Comparison of ENCODE assay signal across 15 cellular contexts in the genomic region with DNA sequence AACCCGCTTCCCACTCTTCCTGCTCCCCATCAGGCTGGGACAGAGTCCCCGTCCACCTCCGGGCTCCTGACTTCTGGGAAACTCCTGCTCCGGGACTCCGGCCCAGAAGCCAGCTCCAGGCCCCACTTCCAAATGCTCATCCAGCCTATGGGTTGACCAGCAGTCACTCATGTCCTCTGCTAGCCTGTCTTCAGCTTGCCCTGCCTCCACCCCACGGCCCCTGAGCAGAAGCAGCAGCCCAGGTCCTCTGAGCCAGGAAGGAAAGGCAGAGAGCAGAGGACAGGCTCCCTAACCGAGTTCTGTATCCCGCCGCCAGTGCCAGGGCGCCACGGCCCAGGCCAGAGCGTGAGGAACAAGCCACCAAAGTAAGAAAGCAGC.
A peak's percentile ranks its signal among the peaks of the same experiment; 100 is the strongest.
DNase-seq lines count a peak whose midpoint lies in the region; ATAC-seq and TF ChIP-seq lines count a peak whose summit lies in the region.
"Had no signal": no experiment of that assay in that cellular context is flagged by ENCODE, and none has a peak within 500 bp of the region (broad histone marks: within the 10 kb centered on the region; RNA-seq: fewer than 3 reads in every experiment).

No MANE protein-coding gene starts in this region.

- 100% methylated on average over 1 of the region's 12 CpGs for WGBS in right lobe of liver (ENCODE audit: insufficient coverage, low coverage, low lambda C conversion rate, missing lambda C conversion rate)
- WGBS in neuronal stem cell (ENCODE audit: extremely low coverage in 2 of 2, insufficient read length in 2 of 2, insufficient replicate concordance in 1 of 2), 2 donors = no CpG with 5 or more reads among the region's 12 CpGs

- peak overlapping the region; percentile 88 for H3K18ac ChIP-seq in neuronal stem cell (ENCODE audit: low read length)

- peaks cover 0 to 14% (median 2%) of the 10 kb centered on the region in 4 donors for H3K4me1 ChIP-seq in right lobe of liver
- H3K4me1 ChIP-seq in neuronal stem cell (ENCODE audit: control insufficient read depth in 2 of 2, insufficient read depth in 1 of 2, low read depth in 1 of 2, low read length in 2 of 2) = peaks cover 0 to 7% of the 10 kb centered on the region in 2 donors

- peak overlapping the region; percentile 4 to 6 for H3K27ac Mint-ChIP-seq in natural killer cell treated with Interleukin-12 subunit alpha and Interleukin-12 subunit beta and Interleukin-15 and Interleukin-18, amount 100 ng/mL, for 72 hours
- H3K27ac Mint-ChIP-seq in natural killer cell = no peak overlapping the region

- H3K36me3 Mint-ChIP-seq in natural killer cell treated with Interleukin-12 subunit alpha and Interleukin-12 subunit beta and Interleukin-15 and Interleukin-18, amount 100 ng/mL, for 72 hours = no peaks in the 10 kb centered on the region
- no peaks in the 10 kb centered on the region for H3K36me3 Mint-ChIP-seq in natural killer cell

- peak overlapping the region; percentile 32 for H2BK120ac ChIP-seq in neuronal stem cell (ENCODE audit: low read depth, low read length)

- peak overlapping the region; percentile 81 for H2AK5ac ChIP-seq in neuronal stem cell (ENCODE audit: low read depth, low read length)

- no peaks in the 10 kb centered on the region for H3K9me3 Mint-ChIP-seq in natural killer cell treated with Interleukin-12 subunit alpha and Interleukin-12 subunit beta and Interleukin-15 and Interleukin-18, amount 100 ng/mL, for 72 hours
- no peaks in the 10 kb centered on the region for H3K9me3 Mint-ChIP-seq in natural killer cell
- H3K9me3 Mint-ChIP-seq: H9 had no signal

- no peaks in the 10 kb centered on the region for H3K9me3 ChIP-seq in right lobe of liver
- peaks cover 0 to 4% of the 10 kb centered on the region in 2 donors for H3K9me3 ChIP-seq in neuronal stem cell (replicated peaks in 1 of 2; ENCODE audit: control insufficient read depth in 2 of 2, insufficient read depth in 1 of 2, low read depth in 1 of 2, low read length in 2 of 2)

- no peak for TF ChIP-seq POLR2A in right lobe of liver (IDR thresholded peaks at IDR 0.05)

- H3K79me1 ChIP-seq in neuronal stem cell (ENCODE audit: low read depth, low read length) = peaks cover 2% of the 10 kb centered on the region

- no peak overlapping the region for H4K91ac ChIP-seq in neuronal stem cell (ENCODE audit: low read depth, low read length, poor library complexity)

- H2AFZ ChIP-seq in neuronal stem cell (ENCODE audit: low read length) = peak overlapping the region; percentile 54

- TF ChIP-seq CTCF in natural killer cell (IDR thresholded peaks at IDR 0.05) (no peak), right lobe of liver (IDR thresholded peaks at IDR 0.05) (no peak)

- DNase-seq in natural killer cell treated with Interleukin-12 subunit alpha and Interleukin-12 subunit beta and Interleukin-15 and Interleukin-18, amount 100 ng/mL, for 72 hours (ENCODE audit: low spot score) = no peak
- DNase-seq in natural killer cell (no peak), right lobe of liver (peak in 2 of 3 donors; percentile 44 to 49), neuronal stem cell (ENCODE audit: low spot score) (no peak), UCSD-AML1 (lab: John Stamatoyannopoulos, UW; ENCODE audit: unreplicated experiment) (no peak), T-helper 2 cell (no peak), NCI-H510A (lab: John Stamatoyannopoulos, UW) (no peak)
- DNase-seq: COR-L47, EL, H9, NCI-H1105 treated with DMSO at 0.1 percent for 48 hours, NCI-H187 treated with DMSO at 0.1 percent for 48 hours, NCI-H69, SHP77 treated with DMSO at 0.1 percent for 48 hours had no signal

- H3K27me3 ChIP-seq in right lobe of liver (no peaks in the 10 kb centered on the region), neuronal stem cell (ENCODE audit: control insufficient read depth in 3 of 3, insufficient read depth in 3 of 3, low read depth in 1 of 3, low read length in 3 of 3) (peaks cover 0 to 2% (median 0%) of the 10 kb centered on the region in 3 experiments)

- H3K4me3 ChIP-seq in right lobe of liver (no peak overlapping the region), neuronal stem cell (ENCODE audit: low read length in 2 of 2) (no peak overlapping the region)

- H3K4me3 Mint-ChIP-seq in natural killer cell treated with Interleukin-12 subunit alpha and Interleukin-12 subunit beta and Interleukin-15 and Interleukin-18, amount 100 ng/mL, for 72 hours = no peak overlapping the region
- H3K4me3 Mint-ChIP-seq in natural killer cell = no peak overlapping the region
- H3K4me3 Mint-ChIP-seq: H9 had no signal

- peak overlapping the region; percentile 28 for H2BK12ac ChIP-seq in neuronal stem cell (ENCODE audit: low read length)

- H3K27ac ChIP-seq in right lobe of liver (no peak overlapping the region), neuronal stem cell (replicated peaks; ENCODE audit: low read length) (no peak overlapping the region)

- H4K8ac ChIP-seq in neuronal stem cell (ENCODE audit: low read depth, low read length) = peak overlapping the region; percentile 26

- H3K23ac ChIP-seq in neuronal stem cell (ENCODE audit: low read depth, low read length, poor library complexity) = peak overlapping the region; percentile 21

- peak overlapping the region; percentile 51 for H2BK15ac ChIP-seq in neuronal stem cell (ENCODE audit: low read length)

- intact Hi-C loops in natural killer cell (cut with micrococcal nuclease) (no loop called here), right lobe of liver (cut with DNase I) (no loop called here)

- no peak overlapping the region for H3K9ac ChIP-seq in neuronal stem cell (ENCODE audit: low read depth, low read length, poor library complexity)

- no peak overlapping the region for H3K4me2 ChIP-seq in neuronal stem cell (ENCODE audit: insufficient read depth, low read length, poor library complexity, severe bottlenecking)

- H3K4ac ChIP-seq in neuronal stem cell (ENCODE audit: low read length) = no peak overlapping the region

- no peak overlapping the region for H3K14ac ChIP-seq in neuronal stem cell (ENCODE audit: low read length)

- no peak overlapping the region for H2BK5ac ChIP-seq in neuronal stem cell (ENCODE audit: low read length)

- H3K4me1 Mint-ChIP-seq in natural killer cell treated with Interleukin-12 subunit alpha and Interleukin-12 subunit beta and Interleukin-15 and Interleukin-18, amount 100 ng/mL, for 72 hours (ENCODE audit: low read depth in 2 of 2) = peaks cover 23 to 27% of the 10 kb centered on the region in 2 donors
- H3K4me1 Mint-ChIP-seq in natural killer cell = peaks cover 0 to 13% of the 10 kb centered on the region in 2 donors

- H3K36me3 ChIP-seq in right lobe of liver = no peaks in the 10 kb centered on the region
- no peaks in the 10 kb centered on the region for H3K36me3 ChIP-seq in neuronal stem cell (replicated peaks in 1 of 2; ENCODE audit: control insufficient read depth in 2 of 2, insufficient read depth in 2 of 2, low read length in 2 of 2)

- H3K27me3 Mint-ChIP-seq in natural killer cell treated with Interleukin-12 subunit alpha and Interleukin-12 subunit beta and Interleukin-15 and Interleukin-18, amount 100 ng/mL, for 72 hours = peaks cover 0 to 7% of the 10 kb centered on the region in 2 donors
- no peaks in the 10 kb centered on the region for H3K27me3 Mint-ChIP-seq in natural killer cell (ENCODE audit: low read depth in 2 of 2)

- ATAC-seq in natural killer cell treated with Interleukin-12 subunit alpha and Interleukin-12 subunit beta and Interleukin-15 and Interleukin-18, amount 100 ng/mL, for 72 hours = no peak
- no peak for ATAC-seq in natural killer cell
- no peak for ATAC-seq in right lobe of liver
- no peak for ATAC-seq in HG03565 (IDR thresholded peaks at IDR 0.05; ENCODE audit: unreplicated experiment)

Comparison
In these comparisons a context has a peak if more than half of its experiments do, and no peak if none do; other contexts are left out.
1. H3K27ac Mint-ChIP-seq: peak in natural killer cell treated with Interleukin-12 subunit alpha and Interleukin-12 subunit beta and Interleukin-15 and Interleukin-18, amount 100 ng/mL, for 72 hours (2 of 2); none in natural killer cell (0 of 2).
2. DNase-seq: peak in right lobe of liver (2 of 3); none in natural killer cell treated with Interleukin-12 subunit alpha and Interleukin-12 subunit beta and Interleukin-15 and Interleukin-18, amount 100 ng/mL, for 72 hours (single experiment), natural killer cell (single experiment), neuronal stem cell (single experiment), UCSD-AML1 (single experiment), T-helper 2 cell (0 of 5) and NCI-H510A (single experiment).